ENCODE assay signal across 11 cellular contexts in genomic region chr15:45134682-45135604, GRCh38. TPM values are rescaled to one million over a fixed set of nuclear protein-coding genes. Genes with fewer than 3 reads are reported as not detected.
DNase-seq lines count a peak whose midpoint lies in the region; ATAC-seq lines count a peak whose summit lies in the region.
"Had no signal": no experiment of that assay in that cellular context is flagged by ENCODE, and none has a peak within 500 bp of the region (broad histone marks: within the 10 kb centered on the region; RNA-seq: fewer than 3 reads in every experiment).

No MANE protein-coding gene starts in this region.

- no peaks in the 10 kb centered on the region for H3K9me3 Mint-ChIP-seq in activated CD4-positive, alpha-beta T cell treated with anti-CD3 and anti-CD28 coated beads for 36 hours (ENCODE audit: low read depth)
- no peaks in the 10 kb centered on the region for H3K9me3 Mint-ChIP-seq in activated naive CD4-positive, alpha-beta T cell treated with anti-CD3 and anti-CD28 coated beads, Interleukin-2, amount 10 ng/mL, durations not matched to agents 7 days and 5 days

- H3K36me3 Mint-ChIP-seq in activated CD4-positive, alpha-beta T cell treated with anti-CD3 and anti-CD28 coated beads for 36 hours (ENCODE audit: low read depth), result no peaks in the 10 kb centered on the region
- no peaks in the 10 kb centered on the region for H3K36me3 Mint-ChIP-seq in activated naive CD4-positive, alpha-beta T cell treated with anti-CD3 and anti-CD28 coated beads, Interleukin-2, amount 10 ng/mL, durations not matched to agents 7 days and 5 days

- peak; percentile 57 for ATAC-seq in activated CD4-positive, alpha-beta T cell treated with anti-CD3 and anti-CD28 coated beads for 36 hours
- ATAC-seq in stimulated activated naive CD8-positive, alpha-beta T cell treated with anti-CD3 and anti-CD28 coated beads, Interleukin-15, Interleukin-2, amounts not matched to agents 100 U/mL and 50 U/mL, for 24 hours, result peak; percentile 48
- ATAC-seq in HG02678 (IDR thresholded peaks at IDR 0.05; ENCODE audit: unreplicated experiment) (no peak), HG03039 (IDR thresholded peaks at IDR 0.05; ENCODE audit: unreplicated experiment) (no peak)

- peaks cover 35% of the 10 kb centered on the region for H3K27me3 Mint-ChIP-seq in activated CD4-positive, alpha-beta T cell treated with anti-CD3 and anti-CD28 coated beads for 36 hours
- peaks cover 75% of the 10 kb centered on the region for H3K27me3 Mint-ChIP-seq in activated naive CD4-positive, alpha-beta T cell treated with anti-CD3 and anti-CD28 coated beads, Interleukin-2, amount 10 ng/mL, durations not matched to agents 7 days and 5 days

- POLR2A ChIA-PET in activated CD4-positive, alpha-beta T cell treated with anti-CD3 and anti-CD28 coated beads for 36 hours (lab: Charles Lee), result no interaction called here

- intact Hi-C loops in activated CD4-positive, alpha-beta T cell treated with anti-CD3 and anti-CD28 coated beads for 36 hours (cut with DNase I, micrococcal nuclease), result no loop called here

- H3K27ac Mint-ChIP-seq in activated CD4-positive, alpha-beta T cell treated with anti-CD3 and anti-CD28 coated beads for 36 hours, result no peak overlapping the region
- H3K27ac Mint-ChIP-seq in activated naive CD4-positive, alpha-beta T cell treated with anti-CD3 and anti-CD28 coated beads, Interleukin-2, amount 10 ng/mL, durations not matched to agents 7 days and 5 days, result peak overlapping the region; percentile 3

- DNase-seq in activated CD4-positive, alpha-beta T cell treated with anti-CD3 and anti-CD28 coated beads for 36 hours, result peak; percentile 54
- DNase-seq in activated CD4-positive, alpha-beta T cell treated with anti-CD3 and anti-CD28 coated beads for 48 hours, result no peak
- peak; percentile 42 for DNase-seq in activated naive CD4-positive, alpha-beta T cell treated with anti-CD3 and anti-CD28 coated beads, Interleukin-2, amount 10 ng/mL, durations not matched to agents 7 days and 5 days
- DNase-seq in islet precursor cell (peak; percentile 69), NCI-H748 (lab: John Stamatoyannopoulos, UW; ENCODE audit: unreplicated experiment) (no peak)
- no peak for DNase-seq in stimulated activated naive CD8-positive, alpha-beta T cell treated with anti-CD3 and anti-CD28 coated beads, Interleukin-15, Interleukin-2, amounts not matched to agents 100 U/mL and 50 U/mL, for 24 hours
- DNase-seq: NCI-H226 had no signal

- CTCF ChIA-PET in activated CD4-positive, alpha-beta T cell treated with anti-CD3 and anti-CD28 coated beads for 36 hours (lab: Charles Lee), result interaction anchor here (0.6 to 4.9 kb wide), 5 partner anchors 11 to 707 kb away, joined by 3 to 29 read pairs (median 6); no protein-coding TSS in a partner anchor
- CTCF ChIA-PET in activated naive CD4-positive, alpha-beta T cell treated with anti-CD3 and anti-CD28 coated beads, Interleukin-2, amount 10 ng/mL, durations not matched to agents 7 days and 5 days (lab: Charles Lee), result interaction anchor here (0.7 to 1.9 kb wide), 3 partner anchors 14 to 24 kb away, joined by 3 to 8 read pairs (median 5); no protein-coding TSS in a partner anchor

- H3K4me3 Mint-ChIP-seq in activated CD4-positive, alpha-beta T cell treated with anti-CD3 and anti-CD28 coated beads for 36 hours, result peak overlapping the region; percentile 35
- H3K4me3 Mint-ChIP-seq in activated naive CD4-positive, alpha-beta T cell treated with anti-CD3 and anti-CD28 coated beads, Interleukin-2, amount 10 ng/mL, durations not matched to agents 7 days and 5 days, result peak overlapping the region; percentile 23

- H3K4me1 Mint-ChIP-seq in activated CD4-positive, alpha-beta T cell treated with anti-CD3 and anti-CD28 coated beads for 36 hours, result peaks cover 9% of the 10 kb centered on the region
- H3K4me1 Mint-ChIP-seq in activated naive CD4-positive, alpha-beta T cell treated with anti-CD3 and anti-CD28 coated beads, Interleukin-2, amount 10 ng/mL, durations not matched to agents 7 days and 5 days, result peaks cover 11% of the 10 kb centered on the region

RNA-seq across cellular contexts. Expression of gene DUOX1, which starts 5.1 kb away (rescaled TPM):
- total RNA-seq in activated CD4-positive, alpha-beta T cell treated with anti-CD3 and anti-CD28 coated beads for 36 hours, result under 1 TPM; 0.07 to 0.11 TPM
- total RNA-seq: dermis microvascular lymphatic vessel endothelial cell, myocyte had no signal

RNA-seq across cellular contexts. Expression of gene DUOXA1, which starts 5.3 kb away (rescaled TPM):
- under 1 TPM in 1 of 2 experiments, not detected in 1; 0.19 TPM for total RNA-seq in activated CD4-positive, alpha-beta T cell treated with anti-CD3 and anti-CD28 coated beads for 36 hours
- total RNA-seq: dermis microvascular lymphatic vessel endothelial cell, myocyte had no signal

RNA-seq across cellular contexts. Expression of gene DUOXA2, which starts 20.8 kb away (rescaled TPM):
- total RNA-seq in activated CD4-positive, alpha-beta T cell treated with anti-CD3 and anti-CD28 coated beads for 36 hours, result not detected
- total RNA-seq: dermis microvascular lymphatic vessel endothelial cell, myocyte had no signal

RNA-seq across cellular contexts. Expression of gene DUOX2, which starts 21.0 kb away (rescaled TPM):
- total RNA-seq in activated CD4-positive, alpha-beta T cell treated with anti-CD3 and anti-CD28 coated beads for 36 hours, result under 1 TPM in 1 of 2 experiments, not detected in 1; 0.02 TPM
- total RNA-seq: dermis microvascular lymphatic vessel endothelial cell, myocyte had no signal

RNA-seq across cellular contexts. Expression of gene SHF, which starts 52.8 kb away (rescaled TPM):
- total RNA-seq in activated CD4-positive, alpha-beta T cell treated with anti-CD3 and anti-CD28 coated beads for 36 hours, result 10 to 100 TPM; 17.9 to 18.7 TPM

Comparison
In these comparisons a context has a peak if more than half of its experiments do, and no peak if none do; other contexts are left out.
1. DNase-seq: peak in activated CD4-positive, alpha-beta T cell treated with anti-CD3 and anti-CD28 coated beads for 36 hours (single experiment), activated naive CD4-positive, alpha-beta T cell treated with anti-CD3 and anti-CD28 coated beads, Interleukin-2, amount 10 ng/mL, durations not matched to agents 7 days and 5 days (single experiment) and islet precursor cell (single experiment); none in activated CD4-positive, alpha-beta T cell treated with anti-CD3 and anti-CD28 coated beads for 48 hours (single experiment), stimulated activated naive CD8-positive, alpha-beta T cell treated with anti-CD3 and anti-CD28 coated beads, Interleukin-15, Interleukin-2, amounts not matched to agents 100 U/mL and 50 U/mL, for 24 hours (single experiment) and NCI-H748 (single experiment).
2. ATAC-seq: peak in activated CD4-positive, alpha-beta T cell treated with anti-CD3 and anti-CD28 coated beads for 36 hours (single experiment) and stimulated activated naive CD8-positive, alpha-beta T cell treated with anti-CD3 and anti-CD28 coated beads, Interleukin-15, Interleukin-2, amounts not matched to agents 100 U/mL and 50 U/mL, for 24 hours (single experiment); none in HG02678 (single experiment) and HG03039 (single experiment).